In genomic region chr10:22662693-22663330, GRCh38 we compare ENCODE assay signal across 17 cellular contexts. TPM values are rescaled to one million over a fixed set of nuclear protein-coding genes. Genes with fewer than 3 reads are reported as not detected.
DNase-seq lines count a peak whose midpoint lies in the region; ATAC-seq lines count a peak whose summit lies in the region.
"Had no signal": no experiment of that assay in that cellular context is flagged by ENCODE, and none has a peak within 500 bp of the region (broad histone marks: within the 10 kb centered on the region; RNA-seq: fewer than 3 reads in every experiment).

No MANE protein-coding gene starts in this region.

- no peaks in the 10 kb centered on the region for H3K27me3 Mint-ChIP-seq in activated T-cell treated with anti-CD3 and anti-CD28 coated beads, Interleukin-2, amount 50 U/mL, for 72 hours (ENCODE audit: low read depth)
- H3K27me3 Mint-ChIP-seq in activated T-cell treated with anti-CD3 and anti-CD28 coated beads, Interleukin-2, amount 50 U/mL, for 4 hours (ENCODE audit: low read depth): no peaks in the 10 kb centered on the region

- H3K27ac Mint-ChIP-seq in activated T-cell treated with anti-CD3 and anti-CD28 coated beads, Interleukin-2, amount 50 U/mL, for 72 hours: peak overlapping the region; percentile 59
- H3K27ac Mint-ChIP-seq: endodermal cell had no signal

- no peak for ATAC-seq in activated T-cell treated with anti-CD3 and anti-CD28 coated beads, Interleukin-2, amount 50 U/mL, for 72 hours (replicated peaks in 1 of 2)
- no peak for ATAC-seq in activated T-cell treated with anti-CD3 and anti-CD28 coated beads, Interleukin-2, amount 50 U/mL, for 4 hours
- no peak for ATAC-seq in GM18870 (IDR thresholded peaks at IDR 0.05; ENCODE audit: unreplicated experiment)
- ATAC-seq in HG02981 (IDR thresholded peaks at IDR 0.05; ENCODE audit: unreplicated experiment): no peak
- ATAC-seq: heart right ventricle, right cardiac atrium had no signal

- H3K9me3 Mint-ChIP-seq in activated T-cell treated with anti-CD3 and anti-CD28 coated beads, Interleukin-2, amount 50 U/mL, for 72 hours: no peaks in the 10 kb centered on the region
- H3K9me3 Mint-ChIP-seq in activated T-cell treated with anti-CD3 and anti-CD28 coated beads, Interleukin-2, amount 50 U/mL, for 4 hours: no peaks in the 10 kb centered on the region
- H3K9me3 Mint-ChIP-seq: endodermal cell had no signal

- no peak for DNase-seq in activated T-cell treated with anti-CD3 and anti-CD28 coated beads, Interleukin-2, amount 50 U/mL, for 72 hours
- DNase-seq in activated T-cell treated with anti-CD3 and anti-CD28 coated beads, Interleukin-2, amount 50 U/mL, for 4 hours: no peak
- DNase-seq in SK-MEL-5 (ENCODE audit: low read depth, low spot score): peak; percentile 51
- no peak for DNase-seq in substantia nigra (lab: John Stamatoyannopoulos, UW)
- no peak for DNase-seq in G401 (ENCODE audit: low spot score)
- DNase-seq: activated CD8-positive, alpha-beta memory T cell treated with anti-CD3 and anti-CD28 coated beads for 24 hours; activated effector memory CD4-positive, alpha-beta T cell treated with Interleukin-2 at 50 U/mL for 16 hours; COR-L47; endodermal cell; heart right ventricle; NCI-H2081 treated with DMSO at 0.1 percent for 48 hours; right cardiac atrium; uterus had no signal

- no peaks in the 10 kb centered on the region for H3K36me3 Mint-ChIP-seq in activated T-cell treated with anti-CD3 and anti-CD28 coated beads, Interleukin-2, amount 50 U/mL, for 72 hours (ENCODE audit: insufficient read depth in 2 of 2)
- H3K36me3 Mint-ChIP-seq in activated T-cell treated with anti-CD3 and anti-CD28 coated beads, Interleukin-2, amount 50 U/mL, for 4 hours (ENCODE audit: insufficient read depth): no peaks in the 10 kb centered on the region

- peak overlapping the region in 1 of 2 donors; percentile 21 for H3K4me3 Mint-ChIP-seq in activated T-cell treated with anti-CD3 and anti-CD28 coated beads, Interleukin-2, amount 50 U/mL, for 72 hours
- no peak overlapping the region for H3K4me3 Mint-ChIP-seq in activated T-cell treated with anti-CD3 and anti-CD28 coated beads, Interleukin-2, amount 50 U/mL, for 4 hours
- H3K4me3 Mint-ChIP-seq: endodermal cell had no signal

- peaks cover 85% of the 10 kb centered on the region for H3K4me1 Mint-ChIP-seq in activated T-cell treated with anti-CD3 and anti-CD28 coated beads, Interleukin-2, amount 50 U/mL, for 72 hours (ENCODE audit: low read depth)
- peaks cover 83% of the 10 kb centered on the region for H3K4me1 Mint-ChIP-seq in activated T-cell treated with anti-CD3 and anti-CD28 coated beads, Interleukin-2, amount 50 U/mL, for 4 hours (ENCODE audit: low read depth)

- in situ Hi-C loops in SK-MEL-5 (cut with HindIII; ENCODE audit: low pct_unique_long_range_greater_than_20kb, low sequenced_read_pairs): no loop called here
- in situ Hi-C loops in G401 (cut with HindIII; ENCODE audit: low sequenced_read_pairs): no loop called here

- H3K27ac ChIP-seq in layer of hippocampus (ENCODE audit: low read depth, low read length): peak overlapping the region; percentile 33
- peak overlapping the region; percentile 44 for H3K27ac ChIP-seq in substantia nigra (ENCODE audit: low read depth, low read length, poor library complexity, severe bottlenecking)
- H3K27ac ChIP-seq: heart right ventricle, HL-60, uterus had no signal

- no peaks in the 10 kb centered on the region for H3K27me3 ChIP-seq in layer of hippocampus (ENCODE audit: control insufficient read depth, insufficient read depth, low read length)
- H3K27me3 ChIP-seq: heart right ventricle, uterus had no signal

RNA-seq across cellular contexts. Expression of gene PIP4K2A, which starts 51.6 kb away (rescaled TPM):
- 100 to 1,000 TPM; 104 to 138 TPM for total RNA-seq in activated T-cell treated with anti-CD3 and anti-CD28 coated beads, Interleukin-2, amount 50 U/mL, for 72 hours
- total RNA-seq in activated T-cell treated with anti-CD3 and anti-CD28 coated beads, Interleukin-2, amount 50 U/mL, for 4 hours: 10 to 100 TPM; 64.3 to 79.2 (median 78.1) TPM
- 104 and 109 TPM in 2 replicates for total RNA-seq in SK-MEL-5 (2014; rRNA removed; shearing (Covaris generic))
- 43.1 and 74.2 TPM in 2 replicates for polyA plus RNA-seq in SK-MEL-5 (2015; cell fraction: cytosol; rRNA removed)
- polyA plus RNA-seq in SK-MEL-5 (2015; cell fraction: nucleus; rRNA removed): 17.5 and 20.8 TPM in 2 replicates
- 39.2 and 83.4 TPM in 2 replicates for total RNA-seq in G401 (2014; rRNA removed; shearing (Covaris generic))
